Comparison of ENCODE assay signal across 9 cellular contexts in the genomic region with DNA sequence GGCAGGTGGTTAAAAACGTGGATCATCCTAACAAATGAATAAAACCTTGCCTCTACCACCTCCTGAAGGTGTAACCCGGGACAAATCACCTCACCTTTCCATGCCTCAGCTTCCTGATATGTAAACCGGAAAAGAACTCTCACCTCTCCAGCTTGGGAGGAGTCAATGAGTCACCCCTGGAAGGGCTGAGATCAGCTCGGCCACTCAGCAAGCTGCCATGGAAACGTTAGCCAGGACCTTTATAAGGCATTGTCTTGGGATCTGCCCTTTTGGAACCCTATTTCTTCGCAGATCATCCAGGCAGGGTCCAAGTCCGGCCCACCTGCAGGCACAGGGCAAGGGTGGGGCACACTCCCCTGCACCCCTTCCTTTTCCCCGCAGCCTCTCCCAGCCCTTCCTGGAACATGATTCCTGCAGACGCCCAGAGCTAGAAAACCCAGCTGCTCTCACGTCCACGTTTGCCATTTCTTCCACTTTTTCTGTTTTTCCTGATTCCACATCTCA.
DNase-seq lines count a peak whose midpoint lies in the region; ATAC-seq and TF ChIP-seq lines count a peak whose summit lies in the region.
"Had no signal": no experiment of that assay in that cellular context is flagged by ENCODE, and none has a peak within 500 bp of the region (broad histone marks: within the 10 kb centered on the region; RNA-seq: fewer than 3 reads in every experiment).

No MANE protein-coding gene starts in this region.

- no peaks in the 10 kb centered on the region for H3K27me3 ChIP-seq in endodermal cell (ENCODE audit: control insufficient read depth, insufficient read depth, low read length, poor library complexity, severe bottlenecking)
- H3K27me3 ChIP-seq: thyroid gland had no signal

- no peaks in the 10 kb centered on the region for H3K36me3 Mint-ChIP-seq in endodermal cell (ENCODE audit: low read depth)

- no peak for TF ChIP-seq CTCF in endodermal cell (conservative IDR thresholded peaks at IDR 0.05)

- H3K27ac ChIP-seq in endodermal cell (ENCODE audit: low read depth, low read length) = no peak overlapping the region
- H3K27ac ChIP-seq: thyroid gland had no signal

- no peak overlapping the region for H3K27ac Mint-ChIP-seq in endodermal cell

- H3K4me3 Mint-ChIP-seq in endodermal cell = no peak overlapping the region

- no peak overlapping the region for H3K4me3 ChIP-seq in endodermal cell (ENCODE audit: low read length)
- H3K4me3 ChIP-seq: thyroid gland had no signal

- DNase-seq in ELR (ENCODE audit: low read depth) (peak; percentile 67), NCI-H748 treated with DMSO at 0.1 percent for 48 hours (lab: John Stamatoyannopoulos, UW) (peak; percentile 63), endodermal cell (peak; percentile 57), pons (ENCODE audit: low spot score) (peak; percentile 21), NK-92 (lab: John Stamatoyannopoulos, UW; ENCODE audit: unreplicated experiment) (no peak), NCI-H2081 treated with DMSO at 0.1 percent for 48 hours (lab: John Stamatoyannopoulos, UW) (no peak)
- no peak for DNase-seq in stimulated activated naive CD4-positive, alpha-beta T cell treated with Interleukin-2 at 50 U/mL for 16 hours (lab: John Stamatoyannopoulos, UW)

- no peak overlapping the region for H3K9ac ChIP-seq in endodermal cell (ENCODE audit: extremely low read depth, low read length, poor library complexity, severe bottlenecking)

- H3K36me3 ChIP-seq in endodermal cell (ENCODE audit: control insufficient read depth, insufficient read depth, low read length) = no peaks in the 10 kb centered on the region
- H3K36me3 ChIP-seq: thyroid gland had no signal

- peaks cover 4% of the 10 kb centered on the region for H3K9me3 Mint-ChIP-seq in endodermal cell

- peaks cover 6% of the 10 kb centered on the region for H3K9me3 ChIP-seq in endodermal cell (ENCODE audit: control insufficient read depth, low read length)
- H3K9me3 ChIP-seq: thyroid gland had no signal

- H3K4me1 ChIP-seq in endodermal cell (ENCODE audit: control insufficient read depth, insufficient read depth, low read length) = no peaks in the 10 kb centered on the region

- WGBS in endodermal cell (ENCODE audit: insufficient coverage in 1 of 2, insufficient read length in 1 of 2), 2 experiments = 64 to 72% methylated on average over 10 to 11 of the region's 11 CpGs

- no peak for ATAC-seq in HG03139 (IDR thresholded peaks at IDR 0.05; ENCODE audit: unreplicated experiment)

- peaks cover 3% of the 10 kb centered on the region for H3K4me1 Mint-ChIP-seq in endodermal cell

- H3K27me3 Mint-ChIP-seq in endodermal cell (ENCODE audit: insufficient read depth) = peaks cover 4% of the 10 kb centered on the region

Comparison
In these comparisons a context has a peak if more than half of its experiments do, and no peak if none do; other contexts are left out.
1. DNase-seq: peak in ELR (single experiment), NCI-H748 treated with DMSO at 0.1 percent for 48 hours (single experiment), endodermal cell (single experiment) and pons (single experiment); none in stimulated activated naive CD4-positive, alpha-beta T cell treated with Interleukin-2 at 50 U/mL for 16 hours (single experiment), NK-92 (single experiment) and NCI-H2081 treated with DMSO at 0.1 percent for 48 hours (single experiment).